ENCODE assay signal across 8 cellular contexts in genomic region chr11:71928739-71929443, GRCh38. TPM values are rescaled to one million over a fixed set of nuclear protein-coding genes. Genes with fewer than 3 reads are reported as not detected.
DNase-seq lines count a peak whose midpoint lies in the region; ATAC-seq and TF ChIP-seq lines count a peak whose summit lies in the region.

Gene RNF121, plus strand, starts transcription at chr11:71929046. Its CDS starts 16 bp downstream, at chr11:71929062.

- intact Hi-C loops in dorsolateral prefrontal cortex (cut with DNase I) (loop anchor here (5.0 to 10.0 kb wide), 3 partner anchors 86 to 183 kb away; partner anchors contain the start of gene ANAPC15 (in 1 of the 2)), right lobe of liver (cut with DNase I) (no loop called here)

- ATAC-seq in GM19395 (IDR thresholded peaks at IDR 0.05; ENCODE audit: unreplicated experiment) (peak; percentile 85), HG03565 (IDR thresholded peaks at IDR 0.05; ENCODE audit: unreplicated experiment) (peak; percentile 73), right lobe of liver (peak; percentile 98)

- H3K4me3 ChIP-seq in dorsolateral prefrontal cortex (peak within 1 kb of the TSS; percentile 64 to 99 (median 88)), right lobe of liver (peak within 1 kb of the TSS; percentile 77 to 88 (median 83))

- peaks cover 0 to 21% (median 7%) of the 10 kb centered on the region in 4 donors for H3K4me1 ChIP-seq in right lobe of liver

- WGBS in right lobe of liver (ENCODE audit: insufficient coverage, low coverage, low lambda C conversion rate, missing lambda C conversion rate): under 1% methylated on average over 25 of the region's 31 CpGs

- H3K27ac ChIP-seq in dorsolateral prefrontal cortex (peak within 1 kb of the TSS in 58 of 59 donors; percentile 27 to 96 (median 87)), right lobe of liver (peak within 1 kb of the TSS; percentile 66 to 83 (median 71))

- peak; percentile 20 for TF ChIP-seq POLR2A in right lobe of liver (IDR thresholded peaks at IDR 0.05)

- no peaks in the 10 kb centered on the region for H3K9me3 ChIP-seq in right lobe of liver

- H3K27me3 ChIP-seq in dorsolateral prefrontal cortex (no peaks in the 10 kb centered on the region), right lobe of liver (no peaks in the 10 kb centered on the region)

- H3K36me3 ChIP-seq in right lobe of liver: no peaks in the 10 kb centered on the region

- peak in 10 of 56 donors; percentile 3 to 58 (median 12) for TF ChIP-seq CTCF in dorsolateral prefrontal cortex (IDR thresholded peaks at IDR 0.05 in 54 of 56, conservative IDR thresholded peaks at IDR 0.05 in 2 of 56; ENCODE audit: low read depth in 1 of 56, partially characterized antibody in 56 of 56)
- TF ChIP-seq CTCF in right lobe of liver (IDR thresholded peaks at IDR 0.05): no peak

- DNase-seq in C1 segment of cervical spinal cord (lab: John Stamatoyannopoulos, UW): peak; percentile 84 to 99 (median 94)
- DNase-seq in NCI-H774 (lab: John Stamatoyannopoulos, UW): peak; percentile 96
- peak; percentile 99 for DNase-seq in activated CD4-positive, alpha-beta T cell treated with anti-CD3 and anti-CD28 coated beads, Interleukin-2, amount 50 U/mL, for 48 hours
- peak; percentile 96 to 99 (median 98) for DNase-seq in dorsolateral prefrontal cortex
- peak; percentile 96 to 98 (median 97) for DNase-seq in right lobe of liver
- peak; percentile 98 to 99 for DNase-seq in stimulated activated CD4-positive, alpha-beta T cell treated with anti-CD3 and anti-CD28 coated beads, Interleukin-4, amount 100 ng/mL, for 48 hours (ENCODE audit: low read depth in 2 of 2)

RNA-seq across cellular contexts. Expression of gene RNF121, which starts in this region (rescaled TPM):
- total RNA-seq in dorsolateral prefrontal cortex (10 to 100 TPM; 25.6 to 48.0 (median 34.6) TPM), right lobe of liver (10 to 100 TPM; 14.8 to 23.7 (median 18.9) TPM)

Comparison
In these comparisons a context has a peak if more than half of its experiments do, and no peak if none do; other contexts are left out.
1. Peak in every context shown above with its lines: DNase-seq, ATAC-seq, H3K4me3 ChIP-seq and H3K27ac ChIP-seq.
2. intact Hi-C loops: an anchor here in dorsolateral prefrontal cortex (5.0 to 10.0 kb wide); none called in right lobe of liver.